ENCODE assay signal across 1 cellular context in the genomic region with DNA sequence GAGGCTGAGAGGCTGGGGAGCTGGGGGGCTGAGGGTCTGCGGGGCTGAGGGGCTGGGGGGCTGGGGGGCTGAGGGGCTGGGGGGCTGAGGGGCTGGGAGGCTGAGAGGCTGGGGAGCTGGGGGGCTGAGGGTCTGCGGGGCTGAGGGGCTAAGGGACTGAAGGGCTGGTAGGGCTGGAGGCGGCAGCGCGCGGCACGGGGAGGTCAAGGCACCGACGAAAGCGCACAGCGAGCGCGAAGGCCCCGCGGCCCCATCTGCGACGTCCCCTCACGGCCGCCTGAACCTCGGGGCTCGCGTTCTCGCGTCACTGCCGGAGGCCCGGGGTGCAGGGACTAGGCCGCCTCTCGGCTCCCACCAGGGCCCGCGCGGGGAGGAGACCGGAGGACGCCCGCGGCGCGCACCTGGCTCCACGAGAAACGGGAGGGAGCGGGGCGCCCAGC.
TF ChIP-seq lines count a peak whose summit lies in the region.

No MANE protein-coding gene starts in this region.

TF ChIP-seq in K562, 482 proteins besides CTCF, POLR2A, EP300 and RAD21 (continued from another document and continues in another):
- TF ChIP-seq MBD2 (IDR thresholded peaks at IDR 0.05; ENCODE audit: borderline replicate concordance, low read depth) (no peak), U2AF1 (optimal IDR thresholded peaks at IDR 0.05; ENCODE audit: low read depth, low read length) (peak; percentile 37), FOXA1 (IDR thresholded peaks at IDR 0.05; ENCODE audit: borderline replicate concordance) (no peak), ZZZ3 (IDR thresholded peaks at IDR 0.05) (no peak), RBM17 (IDR thresholded peaks at IDR 0.05; ENCODE audit: borderline replicate concordance, low read depth, low read length) (no peak), XRCC3 (IDR thresholded peaks at IDR 0.05) (no peak), NR1H2 (CRISPR knock-in tag; IDR thresholded peaks at IDR 0.05) (no peak), BMI1 (IDR thresholded peaks at IDR 0.05; ENCODE audit: low read length) (no peak), RBM34 (IDR thresholded peaks at IDR 0.05; ENCODE audit: borderline replicate concordance, insufficient read depth, low read length) (0 out of 2 replicates have a peak, but pooled peaks have one; percentile 80), ASH1L (IDR thresholded peaks at IDR 0.05; ENCODE audit: borderline replicate concordance, low read depth, partially characterized antibody) (no peak), SP2 (IDR thresholded peaks at IDR 0.05; ENCODE audit: extremely low read depth, low read depth, low read length, poor library complexity, severe bottlenecking) (no peak), ZNF174 (CRISPR knock-in tag; IDR thresholded peaks at IDR 0.05) (no peak), ZNF354B (CRISPR knock-in tag; IDR thresholded peaks at IDR 0.05) (no peak), ZNF253 (CRISPR knock-in tag; conservative IDR thresholded peaks at IDR 0.05) (no peak), ZBTB17 (CRISPR knock-in tag; IDR thresholded peaks at IDR 0.05) (peak; percentile 16; the same call in 1 of the 2 replicates), ZKSCAN1 (IDR thresholded peaks at IDR 0.05; ENCODE audit: low read depth, low read length) (0 out of 2 replicates have a peak, but pooled peaks have one; percentile 12), SIN3B (IDR thresholded peaks at IDR 0.05; ENCODE audit: low read depth) (peak; percentile 90), DNMT1 (IDR thresholded peaks at IDR 0.05) (no peak), TEAD1 (CRISPR knock-in tag; IDR thresholded peaks at IDR 0.05) (no peak), ZNF445 (CRISPR knock-in tag; IDR thresholded peaks at IDR 0.05; ENCODE audit: low read depth) (no peak), ZNF76 (CRISPR knock-in tag; IDR thresholded peaks at IDR 0.05; ENCODE audit: borderline replicate concordance) (no peak), SAFB (IDR thresholded peaks at IDR 0.05; ENCODE audit: borderline replicate concordance, low read depth, low read length) (0 out of 2 replicates have a peak, but pooled peaks have one; percentile 67), CHD1 (IDR thresholded peaks at IDR 0.05; ENCODE audit: low read length) (peak; percentile 75), FOS (IDR thresholded peaks at IDR 0.05; ENCODE audit: extremely low read depth, insufficient read length) (no peak), ZNF561 (CRISPR knock-in tag; conservative IDR thresholded peaks at IDR 0.05) (no peak), LCOR (CRISPR knock-in tag; IDR thresholded peaks at IDR 0.05) (no peak), NFRKB (IDR thresholded peaks at IDR 0.05; ENCODE audit: low read depth) (no peak), ARID2 (IDR thresholded peaks at IDR 0.05) (no peak), ZNF140 (CRISPR knock-in tag; IDR thresholded peaks at IDR 0.05) (no peak), NEUROD1 (IDR thresholded peaks at IDR 0.05; ENCODE audit: borderline replicate concordance, low read depth, low read length, partially characterized antibody) (no peak), SIX5 (IDR thresholded peaks at IDR 0.05; ENCODE audit: borderline replicate concordance in 1 of 2, insufficient read depth in 1 of 2, low read depth in 1 of 2, low read length in 2 of 2) (no peak), ZNF263 (CRISPR knock-in tag; IDR thresholded peaks at IDR 0.05; ENCODE audit: borderline replicate concordance) (no peak)
- TF ChIP-seq, protein P1, sequence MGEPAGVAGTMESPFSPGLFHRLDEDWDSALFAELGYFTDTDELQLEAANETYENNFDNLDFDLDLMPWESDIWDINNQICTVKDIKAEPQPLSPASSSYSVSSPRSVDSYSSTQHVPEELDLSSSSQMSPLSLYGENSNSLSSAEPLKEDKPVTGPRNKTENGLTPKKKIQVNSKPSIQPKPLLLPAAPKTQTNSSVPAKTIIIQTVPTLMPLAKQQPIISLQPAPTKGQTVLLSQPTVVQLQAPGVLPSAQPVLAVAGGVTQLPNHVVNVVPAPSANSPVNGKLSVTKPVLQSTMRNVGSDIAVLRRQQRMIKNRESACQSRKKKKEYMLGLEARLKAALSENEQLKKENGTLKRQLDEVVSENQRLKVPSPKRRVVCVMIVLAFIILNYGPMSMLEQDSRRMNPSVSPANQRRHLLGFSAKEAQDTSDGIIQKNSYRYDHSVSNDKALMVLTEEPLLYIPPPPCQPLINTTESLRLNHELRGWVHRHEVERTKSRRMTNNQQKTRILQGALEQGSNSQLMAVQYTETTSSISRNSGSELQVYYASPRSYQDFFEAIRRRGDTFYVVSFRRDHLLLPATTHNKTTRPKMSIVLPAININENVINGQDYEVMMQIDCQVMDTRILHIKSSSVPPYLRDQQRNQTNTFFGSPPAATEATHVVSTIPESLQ (CRISPR knock-in tag; IDR thresholded peaks at IDR 0.05), result no peak
- TF ChIP-seq, protein P2, sequence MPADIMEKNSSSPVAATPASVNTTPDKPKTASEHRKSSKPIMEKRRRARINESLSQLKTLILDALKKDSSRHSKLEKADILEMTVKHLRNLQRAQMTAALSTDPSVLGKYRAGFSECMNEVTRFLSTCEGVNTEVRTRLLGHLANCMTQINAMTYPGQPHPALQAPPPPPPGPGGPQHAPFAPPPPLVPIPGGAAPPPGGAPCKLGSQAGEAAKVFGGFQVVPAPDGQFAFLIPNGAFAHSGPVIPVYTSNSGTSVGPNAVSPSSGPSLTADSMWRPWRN (IDR thresholded peaks at IDR 0.05; ENCODE audit: low read depth), result no peak
- TF ChIP-seq, protein P3, sequence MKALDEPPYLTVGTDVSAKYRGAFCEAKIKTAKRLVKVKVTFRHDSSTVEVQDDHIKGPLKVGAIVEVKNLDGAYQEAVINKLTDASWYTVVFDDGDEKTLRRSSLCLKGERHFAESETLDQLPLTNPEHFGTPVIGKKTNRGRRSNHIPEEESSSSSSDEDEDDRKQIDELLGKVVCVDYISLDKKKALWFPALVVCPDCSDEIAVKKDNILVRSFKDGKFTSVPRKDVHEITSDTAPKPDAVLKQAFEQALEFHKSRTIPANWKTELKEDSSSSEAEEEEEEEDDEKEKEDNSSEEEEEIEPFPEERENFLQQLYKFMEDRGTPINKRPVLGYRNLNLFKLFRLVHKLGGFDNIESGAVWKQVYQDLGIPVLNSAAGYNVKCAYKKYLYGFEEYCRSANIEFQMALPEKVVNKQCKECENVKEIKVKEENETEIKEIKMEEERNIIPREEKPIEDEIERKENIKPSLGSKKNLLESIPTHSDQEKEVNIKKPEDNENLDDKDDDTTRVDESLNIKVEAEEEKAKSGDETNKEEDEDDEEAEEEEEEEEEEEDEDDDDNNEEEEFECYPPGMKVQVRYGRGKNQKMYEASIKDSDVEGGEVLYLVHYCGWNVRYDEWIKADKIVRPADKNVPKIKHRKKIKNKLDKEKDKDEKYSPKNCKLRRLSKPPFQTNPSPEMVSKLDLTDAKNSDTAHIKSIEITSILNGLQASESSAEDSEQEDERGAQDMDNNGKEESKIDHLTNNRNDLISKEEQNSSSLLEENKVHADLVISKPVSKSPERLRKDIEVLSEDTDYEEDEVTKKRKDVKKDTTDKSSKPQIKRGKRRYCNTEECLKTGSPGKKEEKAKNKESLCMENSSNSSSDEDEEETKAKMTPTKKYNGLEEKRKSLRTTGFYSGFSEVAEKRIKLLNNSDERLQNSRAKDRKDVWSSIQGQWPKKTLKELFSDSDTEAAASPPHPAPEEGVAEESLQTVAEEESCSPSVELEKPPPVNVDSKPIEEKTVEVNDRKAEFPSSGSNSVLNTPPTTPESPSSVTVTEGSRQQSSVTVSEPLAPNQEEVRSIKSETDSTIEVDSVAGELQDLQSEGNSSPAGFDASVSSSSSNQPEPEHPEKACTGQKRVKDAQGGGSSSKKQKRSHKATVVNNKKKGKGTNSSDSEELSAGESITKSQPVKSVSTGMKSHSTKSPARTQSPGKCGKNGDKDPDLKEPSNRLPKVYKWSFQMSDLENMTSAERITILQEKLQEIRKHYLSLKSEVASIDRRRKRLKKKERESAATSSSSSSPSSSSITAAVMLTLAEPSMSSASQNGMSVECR (CRISPR knock-in tag; IDR thresholded peaks at IDR 0.05), result no peak
- TF ChIP-seq, protein P4, sequence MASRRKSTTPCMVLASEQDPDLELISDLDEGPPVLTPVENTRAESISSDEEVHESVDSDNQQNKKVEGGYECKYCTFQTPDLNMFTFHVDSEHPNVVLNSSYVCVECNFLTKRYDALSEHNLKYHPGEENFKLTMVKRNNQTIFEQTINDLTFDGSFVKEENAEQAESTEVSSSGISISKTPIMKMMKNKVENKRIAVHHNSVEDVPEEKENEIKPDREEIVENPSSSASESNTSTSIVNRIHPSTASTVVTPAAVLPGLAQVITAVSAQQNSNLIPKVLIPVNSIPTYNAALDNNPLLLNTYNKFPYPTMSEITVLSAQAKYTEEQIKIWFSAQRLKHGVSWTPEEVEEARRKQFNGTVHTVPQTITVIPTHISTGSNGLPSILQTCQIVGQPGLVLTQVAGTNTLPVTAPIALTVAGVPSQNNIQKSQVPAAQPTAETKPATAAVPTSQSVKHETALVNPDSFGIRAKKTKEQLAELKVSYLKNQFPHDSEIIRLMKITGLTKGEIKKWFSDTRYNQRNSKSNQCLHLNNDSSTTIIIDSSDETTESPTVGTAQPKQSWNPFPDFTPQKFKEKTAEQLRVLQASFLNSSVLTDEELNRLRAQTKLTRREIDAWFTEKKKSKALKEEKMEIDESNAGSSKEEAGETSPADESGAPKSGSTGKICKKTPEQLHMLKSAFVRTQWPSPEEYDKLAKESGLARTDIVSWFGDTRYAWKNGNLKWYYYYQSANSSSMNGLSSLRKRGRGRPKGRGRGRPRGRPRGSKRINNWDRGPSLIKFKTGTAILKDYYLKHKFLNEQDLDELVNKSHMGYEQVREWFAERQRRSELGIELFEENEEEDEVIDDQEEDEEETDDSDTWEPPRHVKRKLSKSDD (conservative IDR thresholded peaks at IDR 0.05; ENCODE audit: low read length), result no peak
- TF ChIP-seq, protein P5, sequence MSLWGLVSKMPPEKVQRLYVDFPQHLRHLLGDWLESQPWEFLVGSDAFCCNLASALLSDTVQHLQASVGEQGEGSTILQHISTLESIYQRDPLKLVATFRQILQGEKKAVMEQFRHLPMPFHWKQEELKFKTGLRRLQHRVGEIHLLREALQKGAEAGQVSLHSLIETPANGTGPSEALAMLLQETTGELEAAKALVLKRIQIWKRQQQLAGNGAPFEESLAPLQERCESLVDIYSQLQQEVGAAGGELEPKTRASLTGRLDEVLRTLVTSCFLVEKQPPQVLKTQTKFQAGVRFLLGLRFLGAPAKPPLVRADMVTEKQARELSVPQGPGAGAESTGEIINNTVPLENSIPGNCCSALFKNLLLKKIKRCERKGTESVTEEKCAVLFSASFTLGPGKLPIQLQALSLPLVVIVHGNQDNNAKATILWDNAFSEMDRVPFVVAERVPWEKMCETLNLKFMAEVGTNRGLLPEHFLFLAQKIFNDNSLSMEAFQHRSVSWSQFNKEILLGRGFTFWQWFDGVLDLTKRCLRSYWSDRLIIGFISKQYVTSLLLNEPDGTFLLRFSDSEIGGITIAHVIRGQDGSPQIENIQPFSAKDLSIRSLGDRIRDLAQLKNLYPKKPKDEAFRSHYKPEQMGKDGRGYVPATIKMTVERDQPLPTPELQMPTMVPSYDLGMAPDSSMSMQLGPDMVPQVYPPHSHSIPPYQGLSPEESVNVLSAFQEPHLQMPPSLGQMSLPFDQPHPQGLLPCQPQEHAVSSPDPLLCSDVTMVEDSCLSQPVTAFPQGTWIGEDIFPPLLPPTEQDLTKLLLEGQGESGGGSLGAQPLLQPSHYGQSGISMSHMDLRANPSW (CRISPR knock-in tag; IDR thresholded peaks at IDR 0.05), result peak; percentile 42; the same call in 1 of the 2 replicates
- TF ChIP-seq, protein P6, sequence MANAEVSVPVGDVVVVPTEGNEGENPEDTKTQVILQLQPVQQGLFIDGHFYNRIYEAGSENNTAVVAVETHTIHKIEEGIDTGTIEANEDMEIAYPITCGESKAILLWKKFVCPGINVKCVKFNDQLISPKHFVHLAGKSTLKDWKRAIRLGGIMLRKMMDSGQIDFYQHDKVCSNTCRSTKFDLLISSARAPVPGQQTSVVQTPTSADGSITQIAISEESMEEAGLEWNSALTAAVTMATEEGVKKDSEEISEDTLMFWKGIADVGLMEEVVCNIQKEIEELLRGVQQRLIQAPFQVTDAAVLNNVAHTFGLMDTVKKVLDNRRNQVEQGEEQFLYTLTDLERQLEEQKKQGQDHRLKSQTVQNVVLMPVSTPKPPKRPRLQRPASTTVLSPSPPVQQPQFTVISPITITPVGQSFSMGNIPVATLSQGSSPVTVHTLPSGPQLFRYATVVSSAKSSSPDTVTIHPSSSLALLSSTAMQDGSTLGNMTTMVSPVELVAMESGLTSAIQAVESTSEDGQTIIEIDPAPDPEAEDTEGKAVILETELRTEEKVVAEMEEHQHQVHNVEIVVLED (CRISPR knock-in tag; IDR thresholded peaks at IDR 0.05), result no peak
- TF ChIP-seq, protein P7, sequence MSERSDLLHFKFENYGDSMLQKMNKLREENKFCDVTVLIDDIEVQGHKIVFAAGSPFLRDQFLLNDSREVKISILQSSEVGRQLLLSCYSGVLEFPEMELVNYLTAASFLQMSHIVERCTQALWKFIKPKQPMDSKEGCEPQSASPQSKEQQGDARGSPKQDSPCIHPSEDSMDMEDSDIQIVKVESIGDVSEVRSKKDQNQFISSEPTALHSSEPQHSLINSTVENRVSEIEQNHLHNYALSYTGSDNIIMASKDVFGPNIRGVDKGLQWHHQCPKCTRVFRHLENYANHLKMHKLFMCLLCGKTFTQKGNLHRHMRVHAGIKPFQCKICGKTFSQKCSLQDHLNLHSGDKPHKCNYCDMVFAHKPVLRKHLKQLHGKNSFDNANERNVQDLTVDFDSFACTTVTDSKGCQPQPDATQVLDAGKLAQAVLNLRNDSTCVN (CRISPR knock-in tag; IDR thresholded peaks at IDR 0.05), result no peak
- TF ChIP-seq, protein P8, sequence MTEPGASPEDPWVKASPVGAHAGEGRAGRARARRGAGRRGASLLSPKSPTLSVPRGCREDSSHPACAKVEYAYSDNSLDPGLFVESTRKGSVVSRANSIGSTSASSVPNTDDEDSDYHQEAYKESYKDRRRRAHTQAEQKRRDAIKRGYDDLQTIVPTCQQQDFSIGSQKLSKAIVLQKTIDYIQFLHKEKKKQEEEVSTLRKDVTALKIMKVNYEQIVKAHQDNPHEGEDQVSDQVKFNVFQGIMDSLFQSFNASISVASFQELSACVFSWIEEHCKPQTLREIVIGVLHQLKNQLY (CRISPR knock-in tag; conservative IDR thresholded peaks at IDR 0.05), result no peak
- TF ChIP-seq, protein P9, sequence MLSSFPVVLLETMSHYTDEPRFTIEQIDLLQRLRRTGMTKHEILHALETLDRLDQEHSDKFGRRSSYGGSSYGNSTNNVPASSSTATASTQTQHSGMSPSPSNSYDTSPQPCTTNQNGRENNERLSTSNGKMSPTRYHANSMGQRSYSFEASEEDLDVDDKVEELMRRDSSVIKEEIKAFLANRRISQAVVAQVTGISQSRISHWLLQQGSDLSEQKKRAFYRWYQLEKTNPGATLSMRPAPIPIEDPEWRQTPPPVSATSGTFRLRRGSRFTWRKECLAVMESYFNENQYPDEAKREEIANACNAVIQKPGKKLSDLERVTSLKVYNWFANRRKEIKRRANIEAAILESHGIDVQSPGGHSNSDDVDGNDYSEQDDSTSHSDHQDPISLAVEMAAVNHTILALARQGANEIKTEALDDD (IDR thresholded peaks at IDR 0.05), result no peak
- TF ChIP-seq, protein P10, sequence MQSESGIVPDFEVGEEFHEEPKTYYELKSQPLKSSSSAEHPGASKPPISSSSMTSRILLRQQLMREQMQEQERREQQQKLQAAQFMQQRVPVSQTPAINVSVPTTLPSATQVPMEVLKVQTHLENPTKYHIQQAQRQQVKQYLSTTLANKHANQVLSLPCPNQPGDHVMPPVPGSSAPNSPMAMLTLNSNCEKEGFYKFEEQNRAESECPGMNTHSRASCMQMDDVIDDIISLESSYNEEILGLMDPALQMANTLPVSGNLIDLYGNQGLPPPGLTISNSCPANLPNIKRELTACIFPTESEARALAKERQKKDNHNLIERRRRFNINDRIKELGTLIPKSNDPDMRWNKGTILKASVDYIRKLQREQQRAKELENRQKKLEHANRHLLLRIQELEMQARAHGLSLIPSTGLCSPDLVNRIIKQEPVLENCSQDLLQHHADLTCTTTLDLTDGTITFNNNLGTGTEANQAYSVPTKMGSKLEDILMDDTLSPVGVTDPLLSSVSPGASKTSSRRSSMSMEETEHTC (IDR thresholded peaks at IDR 0.05), result no peak
